Comparison of ENCODE assay signal across 8 cellular contexts in the genomic region with DNA sequence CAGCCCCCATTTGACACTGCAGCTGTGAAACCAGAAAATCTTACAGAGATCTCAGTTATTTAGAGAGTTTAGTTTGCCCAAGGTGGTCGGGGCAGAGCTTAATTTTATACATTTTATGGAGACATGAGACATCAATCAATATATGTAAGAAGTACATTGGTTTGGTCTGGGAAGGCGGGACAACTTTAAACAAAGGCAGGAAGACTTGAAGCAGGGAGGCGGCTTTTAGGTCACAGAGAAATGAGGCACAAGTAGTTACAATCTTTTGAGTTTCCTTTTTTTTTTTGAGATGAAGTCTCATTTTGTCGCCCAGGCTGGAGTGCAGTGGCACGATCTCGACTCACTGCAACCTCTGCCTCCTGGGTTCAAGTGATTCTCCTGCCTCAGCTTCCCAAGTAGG. TPM values are rescaled to one million over a fixed set of nuclear protein-coding genes. Genes with fewer than 3 reads are reported as not detected.
DNase-seq lines count a peak whose midpoint lies in the region; ATAC-seq and TF ChIP-seq lines count a peak whose summit lies in the region.
"Not testable (repeated sequence)": the region's sequence is repeated elsewhere in the genome, so short reads cannot be mapped to it uniquely, and the experiment has no call there.

No MANE protein-coding gene starts in this region.

- H3K4me1 Mint-ChIP-seq in CD14-positive monocyte (peaks cover 32% of the 10 kb centered on the region), T-cell (peaks cover 22 to 33% (median 28%) of the 10 kb centered on the region in 3 donors), endothelial cell (ENCODE audit: unreplicated experiment) (peaks cover 16% of the 10 kb centered on the region)
- peaks cover 25% of the 10 kb centered on the region for H3K4me1 Mint-ChIP-seq in activated CD4-positive, alpha-beta memory T cell treated with anti-CD3 and anti-CD28 coated beads for 36 hours (ENCODE audit: low read depth)
- peaks cover 15% of the 10 kb centered on the region for H3K4me1 Mint-ChIP-seq in activated T-helper 1 cell treated with anti-CD3 and anti-CD28 coated beads, Interleukin-12 subunit alpha, Interleukin-12 subunit beta, Interleukin-2, Interleukin-4 antibody, amounts not matched to agents 30 ng/mL and 10 ng/mL and 1 ng/mL, durations not matched to agents 14 hours and 24 hours and 36 hours (ENCODE audit: low read depth)
- H3K4me1 Mint-ChIP-seq in activated naive CD8-positive, alpha-beta T cell treated with anti-CD3 and anti-CD28 coated beads, Interleukin-2, amount 10 ng/mL, durations not matched to agents 7 days and 5 days, result peaks cover 18% of the 10 kb centered on the region
- H3K4me1 Mint-ChIP-seq in naive thymus-derived CD8-positive, alpha-beta T cell, result peaks cover 9 to 34% (median 28%) of the 10 kb centered on the region in 4 donors
- H3K4me1 Mint-ChIP-seq in stimulated activated naive B cell treated with anti-CD40 and anti-IgM and Interleukin-4, amounts not matched to agents 10 μg/mL and 1 μg/mL and 100 μg/mL, for 72 hours, result peaks cover 21 to 22% of the 10 kb centered on the region in 2 donors

- CTCF ChIA-PET in T-cell (lab: Charles Lee), result interaction anchor here in 1 of 2 donors (0.6 kb wide), 1 partner anchor 136 kb away, joined by 14 read pairs; no protein-coding TSS in a partner anchor
- CTCF ChIA-PET in activated CD4-positive, alpha-beta memory T cell treated with anti-CD3 and anti-CD28 coated beads for 36 hours (lab: Charles Lee), result interaction anchor here (1.3 kb wide), 1 partner anchor 15 kb away, joined by 6 read pairs; a partner anchor contains a TSS

- not testable (repeated sequence) for DNase-seq in CD14-positive monocyte (ENCODE audit: low spot score); T-cell; activated CD4-positive, alpha-beta memory T cell treated with anti-CD3 and anti-CD28 coated beads for 36 hours; activated T-helper 1 cell treated with anti-CD3 and anti-CD28 coated beads, Interleukin-12 subunit alpha, Interleukin-12 subunit beta, Interleukin-2, Interleukin-4 antibody, amounts not matched to agents 30 ng/mL and 10 ng/mL and 1 ng/mL, durations not matched to agents 14 hours and 24 hours and 36 hours (ENCODE audit: low spot score); activated naive CD8-positive, alpha-beta T cell treated with anti-CD3 and anti-CD28 coated beads, Interleukin-2, amount 10 ng/mL, durations not matched to agents 7 days and 5 days; endothelial cell (ENCODE audit: low spot score); stimulated activated naive B cell treated with anti-CD40 and anti-IgM and Interleukin-4, amounts not matched to agents 10 μg/mL and 1 μg/mL and 100 μg/mL, for 72 hours
- DNase-seq in naive thymus-derived CD8-positive, alpha-beta T cell, result peak in 1 of 10 donors; percentile 9

- not testable (repeated sequence) for TF ChIP-seq CTCF in CD14-positive monocyte (IDR thresholded peaks at IDR 0.05); endothelial cell (IDR thresholded peaks at IDR 0.05; ENCODE audit: unreplicated experiment)

- POLR2A ChIA-PET in T-cell (lab: Charles Lee); activated naive CD8-positive, alpha-beta T cell treated with anti-CD3 and anti-CD28 coated beads, Interleukin-2, amount 10 ng/mL, durations not matched to agents 7 days and 5 days (lab: Charles Lee); naive thymus-derived CD8-positive, alpha-beta T cell (lab: Charles Lee): not testable (repeated sequence)
- POLR2A ChIA-PET in activated CD4-positive, alpha-beta memory T cell treated with anti-CD3 and anti-CD28 coated beads for 36 hours (lab: Charles Lee), result interaction anchor here (1.0 kb wide), 1 partner anchor 24 kb away, joined by 3 read pairs; no protein-coding TSS in a partner anchor

- H3K4me3 Mint-ChIP-seq in CD14-positive monocyte; activated CD4-positive, alpha-beta memory T cell treated with anti-CD3 and anti-CD28 coated beads for 36 hours: not testable (repeated sequence)
- H3K4me3 Mint-ChIP-seq in T-cell (peak overlapping the region in 2 of 3 donors; percentile 28 to 33), endothelial cell (ENCODE audit: unreplicated experiment) (peak overlapping the region; percentile 12)
- H3K4me3 Mint-ChIP-seq in activated T-helper 1 cell treated with anti-CD3 and anti-CD28 coated beads, Interleukin-12 subunit alpha, Interleukin-12 subunit beta, Interleukin-2, Interleukin-4 antibody, amounts not matched to agents 30 ng/mL and 10 ng/mL and 1 ng/mL, durations not matched to agents 14 hours and 24 hours and 36 hours, result peak overlapping the region; percentile 11
- H3K4me3 Mint-ChIP-seq in activated naive CD8-positive, alpha-beta T cell treated with anti-CD3 and anti-CD28 coated beads, Interleukin-2, amount 10 ng/mL, durations not matched to agents 7 days and 5 days, result peak overlapping the region; percentile 57
- peak overlapping the region in 7 of 10 donors; percentile 18 to 82 (median 28) for H3K4me3 Mint-ChIP-seq in naive thymus-derived CD8-positive, alpha-beta T cell
- H3K4me3 Mint-ChIP-seq in stimulated activated naive B cell treated with anti-CD40 and anti-IgM and Interleukin-4, amounts not matched to agents 10 μg/mL and 1 μg/mL and 100 μg/mL, for 72 hours, result peak overlapping the region; percentile 32 to 41

- intact Hi-C loops in CD14-positive monocyte (cut with micrococcal nuclease); activated CD4-positive, alpha-beta memory T cell treated with anti-CD3 and anti-CD28 coated beads for 36 hours (cut with micrococcal nuclease); activated T-helper 1 cell treated with anti-CD3 and anti-CD28 coated beads, Interleukin-12 subunit alpha, Interleukin-12 subunit beta, Interleukin-2, Interleukin-4 antibody, amounts not matched to agents 30 ng/mL and 10 ng/mL and 1 ng/mL, durations not matched to agents 14 hours and 24 hours and 36 hours (cut with micrococcal nuclease): not testable (repeated sequence)

- ATAC-seq in T-cell (replicated peaks in 1 of 4); naive thymus-derived CD8-positive, alpha-beta T cell; stimulated activated naive B cell treated with anti-CD40 and anti-IgM and Interleukin-4, amounts not matched to agents 10 μg/mL and 1 μg/mL and 100 μg/mL, for 72 hours (replicated peaks): not testable (repeated sequence)
- peak; percentile 22 for ATAC-seq in activated naive CD8-positive, alpha-beta T cell treated with anti-CD3 and anti-CD28 coated beads, Interleukin-2, amount 10 ng/mL, durations not matched to agents 7 days and 5 days (ENCODE audit: low read depth)

- H3K27ac Mint-ChIP-seq in CD14-positive monocyte (peak overlapping the region in 4 of 7 donors; percentile 32 to 84 (median 75)), T-cell (peak overlapping the region; percentile 77 to 85), endothelial cell (ENCODE audit: unreplicated experiment) (peak overlapping the region; percentile 84)
- H3K27ac Mint-ChIP-seq in activated CD4-positive, alpha-beta memory T cell treated with anti-CD3 and anti-CD28 coated beads for 36 hours, result peak overlapping the region; percentile 15
- not testable (repeated sequence) for H3K27ac Mint-ChIP-seq in activated T-helper 1 cell treated with anti-CD3 and anti-CD28 coated beads, Interleukin-12 subunit alpha, Interleukin-12 subunit beta, Interleukin-2, Interleukin-4 antibody, amounts not matched to agents 30 ng/mL and 10 ng/mL and 1 ng/mL, durations not matched to agents 14 hours and 24 hours and 36 hours
- H3K27ac Mint-ChIP-seq in activated naive CD8-positive, alpha-beta T cell treated with anti-CD3 and anti-CD28 coated beads, Interleukin-2, amount 10 ng/mL, durations not matched to agents 7 days and 5 days, result peak overlapping the region; percentile 74
- H3K27ac Mint-ChIP-seq in naive thymus-derived CD8-positive, alpha-beta T cell, result peak overlapping the region; percentile 1 to 92 (median 72)
- H3K27ac Mint-ChIP-seq in stimulated activated naive B cell treated with anti-CD40 and anti-IgM and Interleukin-4, amounts not matched to agents 10 μg/mL and 1 μg/mL and 100 μg/mL, for 72 hours, result peak overlapping the region; percentile 79

- H3K9me3 Mint-ChIP-seq in CD14-positive monocyte, result peaks cover 36 to 96% (median 85%) of the 10 kb centered on the region in 7 donors
- peaks cover 4 to 13% (median 8%) of the 10 kb centered on the region in 3 donors for H3K9me3 Mint-ChIP-seq in T-cell
- H3K9me3 Mint-ChIP-seq in activated CD4-positive, alpha-beta memory T cell treated with anti-CD3 and anti-CD28 coated beads for 36 hours, result peaks cover 29% of the 10 kb centered on the region
- H3K9me3 Mint-ChIP-seq in activated T-helper 1 cell treated with anti-CD3 and anti-CD28 coated beads, Interleukin-12 subunit alpha, Interleukin-12 subunit beta, Interleukin-2, Interleukin-4 antibody, amounts not matched to agents 30 ng/mL and 10 ng/mL and 1 ng/mL, durations not matched to agents 14 hours and 24 hours and 36 hours, result peaks cover 47% of the 10 kb centered on the region
- peaks cover 16% of the 10 kb centered on the region for H3K9me3 Mint-ChIP-seq in activated naive CD8-positive, alpha-beta T cell treated with anti-CD3 and anti-CD28 coated beads, Interleukin-2, amount 10 ng/mL, durations not matched to agents 7 days and 5 days
- H3K9me3 Mint-ChIP-seq in endothelial cell (ENCODE audit: unreplicated experiment); stimulated activated naive B cell treated with anti-CD40 and anti-IgM and Interleukin-4, amounts not matched to agents 10 μg/mL and 1 μg/mL and 100 μg/mL, for 72 hours: not testable (repeated sequence)
- peaks cover 0 to 73% (median 9%) of the 10 kb centered on the region in 9 donors for H3K9me3 Mint-ChIP-seq in naive thymus-derived CD8-positive, alpha-beta T cell

- not testable (repeated sequence) for H3K27me3 Mint-ChIP-seq in CD14-positive monocyte (ENCODE audit: low read depth in 3 of 3); T-cell; activated CD4-positive, alpha-beta memory T cell treated with anti-CD3 and anti-CD28 coated beads for 36 hours; activated T-helper 1 cell treated with anti-CD3 and anti-CD28 coated beads, Interleukin-12 subunit alpha, Interleukin-12 subunit beta, Interleukin-2, Interleukin-4 antibody, amounts not matched to agents 30 ng/mL and 10 ng/mL and 1 ng/mL, durations not matched to agents 14 hours and 24 hours and 36 hours (ENCODE audit: insufficient read depth); activated naive CD8-positive, alpha-beta T cell treated with anti-CD3 and anti-CD28 coated beads, Interleukin-2, amount 10 ng/mL, durations not matched to agents 7 days and 5 days; endothelial cell (ENCODE audit: unreplicated experiment); naive thymus-derived CD8-positive, alpha-beta T cell; stimulated activated naive B cell treated with anti-CD40 and anti-IgM and Interleukin-4, amounts not matched to agents 10 μg/mL and 1 μg/mL and 100 μg/mL, for 72 hours

- peaks cover 63 to 82% of the 10 kb centered on the region in 2 donors for H3K36me3 Mint-ChIP-seq in CD14-positive monocyte
- H3K36me3 Mint-ChIP-seq in T-cell, result peaks cover 82% of the 10 kb centered on the region
- peaks cover 69% of the 10 kb centered on the region for H3K36me3 Mint-ChIP-seq in activated CD4-positive, alpha-beta memory T cell treated with anti-CD3 and anti-CD28 coated beads for 36 hours
- H3K36me3 Mint-ChIP-seq in activated T-helper 1 cell treated with anti-CD3 and anti-CD28 coated beads, Interleukin-12 subunit alpha, Interleukin-12 subunit beta, Interleukin-2, Interleukin-4 antibody, amounts not matched to agents 30 ng/mL and 10 ng/mL and 1 ng/mL, durations not matched to agents 14 hours and 24 hours and 36 hours (ENCODE audit: low read depth), result peaks cover 62% of the 10 kb centered on the region
- H3K36me3 Mint-ChIP-seq in activated naive CD8-positive, alpha-beta T cell treated with anti-CD3 and anti-CD28 coated beads, Interleukin-2, amount 10 ng/mL, durations not matched to agents 7 days and 5 days, result peaks cover 83% of the 10 kb centered on the region
- H3K36me3 Mint-ChIP-seq in endothelial cell (ENCODE audit: low read depth, unreplicated experiment), result peaks cover 32% of the 10 kb centered on the region
- H3K36me3 Mint-ChIP-seq in naive thymus-derived CD8-positive, alpha-beta T cell, result peaks cover 22 to 82% (median 75%) of the 10 kb centered on the region in 3 donors
- peaks cover 49 to 71% of the 10 kb centered on the region in 2 donors for H3K36me3 Mint-ChIP-seq in stimulated activated naive B cell treated with anti-CD40 and anti-IgM and Interleukin-4, amounts not matched to agents 10 μg/mL and 1 μg/mL and 100 μg/mL, for 72 hours

RNA-seq across cellular contexts. Expression of a gene that starts 15.1 kb away (rescaled TPM):
- polyA plus RNA-seq in CD14-positive monocyte, result 1 to 10 TPM; 2.6 to 3.4 TPM
- total RNA-seq in T-cell, result 10 to 100 TPM; 26.5 to 46.7 (median 41.3) TPM
- 10 to 100 TPM; 31.8 to 32.9 TPM for total RNA-seq in activated CD4-positive, alpha-beta memory T cell treated with anti-CD3 and anti-CD28 coated beads for 36 hours
- 19.1 and 20.0 TPM in 2 replicates for total RNA-seq in activated T-helper 1 cell treated with anti-CD3 and anti-CD28 coated beads, Interleukin-12 subunit alpha, Interleukin-12 subunit beta, Interleukin-2, Interleukin-4 antibody, amounts not matched to agents 30 ng/mL and 10 ng/mL and 1 ng/mL, durations not matched to agents 14 hours and 24 hours and 36 hours
- total RNA-seq in activated naive CD8-positive, alpha-beta T cell treated with anti-CD3 and anti-CD28 coated beads, Interleukin-2, amount 10 ng/mL, durations not matched to agents 7 days and 5 days, result 10 to 100 TPM; 53.5 to 59.8 TPM
- total RNA-seq in endothelial cell (ENCODE audit: unreplicated experiment), result 22.6 TPM
- total RNA-seq in naive thymus-derived CD8-positive, alpha-beta T cell, result 10 to 100 TPM; 51.6 to 58.3 TPM
- 10 to 100 TPM in 2 of 3 donors, 1 to 10 TPM in 1; 8.0 to 13.2 (median 12.9) TPM for polyA plus RNA-seq in naive thymus-derived CD8-positive, alpha-beta T cell

RNA-seq across cellular contexts. Expression of a gene that starts 27.5 kb away (rescaled TPM):
- 1 to 10 TPM; 4.8 to 5.6 TPM for polyA plus RNA-seq in CD14-positive monocyte
- 10 to 100 TPM; 18.5 to 39.4 (median 35.7) TPM for total RNA-seq in T-cell
- 10 to 100 TPM; 19.9 to 22.7 TPM for total RNA-seq in activated CD4-positive, alpha-beta memory T cell treated with anti-CD3 and anti-CD28 coated beads for 36 hours
- total RNA-seq in activated T-helper 1 cell treated with anti-CD3 and anti-CD28 coated beads, Interleukin-12 subunit alpha, Interleukin-12 subunit beta, Interleukin-2, Interleukin-4 antibody, amounts not matched to agents 30 ng/mL and 10 ng/mL and 1 ng/mL, durations not matched to agents 14 hours and 24 hours and 36 hours, result 16.0 and 18.3 TPM in 2 replicates
- total RNA-seq in activated naive CD8-positive, alpha-beta T cell treated with anti-CD3 and anti-CD28 coated beads, Interleukin-2, amount 10 ng/mL, durations not matched to agents 7 days and 5 days, result 10 to 100 TPM; 40.2 to 40.5 TPM
- total RNA-seq in endothelial cell (ENCODE audit: unreplicated experiment), result 18.5 TPM
- 10 to 100 TPM; 35.8 to 40.3 TPM for total RNA-seq in naive thymus-derived CD8-positive, alpha-beta T cell
- polyA plus RNA-seq in naive thymus-derived CD8-positive, alpha-beta T cell, result 10 to 100 TPM; 13.6 to 14.4 (median 14.1) TPM
